22 cellular contexts compared by ENCODE assay signal in genomic region chr5:143479394-143479793, GRCh38.
"Had no signal": no experiment of that assay in that cellular context is flagged by ENCODE, and none has a peak within 500 bp of the region (broad histone marks: within the 10 kb centered on the region; RNA-seq: fewer than 3 reads in every experiment).

No MANE protein-coding gene starts in this region.

- H3K4me3 ChIP-seq: left ventricle myocardium inferior, tibial nerve, uterus had no signal

- DNase-seq: activated CD4-positive, alpha-beta T cell treated with anti-CD3 and anti-CD28 coated beads for 48 hours; activated CD8-positive, alpha-beta memory T cell treated with anti-CD3 and anti-CD28 coated beads, Interleukin-2, amount 50 U/mL, for 48 hours; activated CD8-positive, alpha-beta T cell treated with anti-CD3 and anti-CD28 coated beads for 36 hours; activated gamma-delta T cell treated with Interleukin-2 at 50 U/mL for 16 hours; amygdala; erythroblast; islet precursor cell; left ventricle myocardium inferior; natural killer cell; stimulated activated CD4-positive, alpha-beta T cell treated with anti-CD3 and anti-CD28 coated beads, Interleukin-4, amount 100 ng/mL, for 24 hours; stimulated activated naive CD4-positive, alpha-beta T cell; substantia nigra; T-helper 2 cell; uterus had no signal

- H3K4me1 ChIP-seq: parathyroid adenoma, uterus had no signal

- H3K27me3 Mint-ChIP-seq: activated CD8-positive, alpha-beta T cell treated with anti-CD3 and anti-CD28 coated beads for 36 hours; activated naive CD8-positive, alpha-beta T cell; brain; memory B cell had no signal

- FAIRE-seq: TTC549 had no signal

- H3K9me3 Mint-ChIP-seq: activated CD8-positive, alpha-beta T cell treated with anti-CD3 and anti-CD28 coated beads for 36 hours; brain; memory B cell; natural killer cell; WTC11 had no signal

- H3K27me3 ChIP-seq: neutrophil, tibial nerve, uterus had no signal

- H3K4me1 Mint-ChIP-seq: memory B cell, WTC11 had no signal

- H3K4me3 Mint-ChIP-seq: activated CD8-positive, alpha-beta T cell treated with anti-CD3 and anti-CD28 coated beads for 36 hours; activated naive CD8-positive, alpha-beta T cell; brain; memory B cell; natural killer cell; WTC11 had no signal

- ATAC-seq: activated CD8-positive, alpha-beta T cell treated with anti-CD3 and anti-CD28 coated beads for 36 hours; natural killer cell; WTC11 had no signal

- H3K9me3 ChIP-seq: left ventricle myocardium inferior, neutrophil, tibial nerve, uterus had no signal

- H3K27ac Mint-ChIP-seq: activated CD8-positive, alpha-beta T cell treated with anti-CD3 and anti-CD28 coated beads for 36 hours; activated naive CD8-positive, alpha-beta T cell; brain; memory B cell; natural killer cell; WTC11 had no signal

- H3K36me3 Mint-ChIP-seq: activated naive CD8-positive, alpha-beta T cell; brain; memory B cell; natural killer cell; WTC11 had no signal

- H3K36me3 ChIP-seq: left ventricle myocardium inferior, neutrophil, tibial nerve, uterus had no signal

- H3K27ac ChIP-seq: left ventricle myocardium inferior, neutrophil, parathyroid adenoma, tibial nerve, uterus had no signal
